In genomic region chr16:70331588-70332358, GRCh38 we compare ENCODE assay signal across 8 cellular contexts. TPM values are rescaled to one million over a fixed set of nuclear protein-coding genes. Genes with fewer than 3 reads are reported as not detected.
A peak's percentile ranks its signal among the peaks of the same experiment; 100 is the strongest.
DNase-seq lines count a peak whose midpoint lies in the region; ATAC-seq and TF ChIP-seq lines count a peak whose summit lies in the region.

No MANE protein-coding gene starts in this region.

- TF ChIP-seq CTCF in AG04449 (IDR thresholded peaks at IDR 0.05; ENCODE audit: insufficient read depth, low read length, missing control alignments): peak; percentile 44
- peak; percentile 53 for TF ChIP-seq CTCF in GM13977 (IDR thresholded peaks at IDR 0.05; ENCODE audit: extremely low read depth, insufficient read depth, missing control alignments)

- no peak overlapping the region for H3K9ac ChIP-seq in adipocyte (ENCODE audit: low read length)

- DNase-seq in AG04449 (ENCODE audit: low read depth, low spot score) (no peak), GM13977 (ENCODE audit: low spot score) (no peak), adipocyte (ENCODE audit: low read depth) (peak; percentile 24), left colon (no peak), NCI-H1436 treated with DMSO at 0.1 percent for 48 hours (lab: John Stamatoyannopoulos, UW) (no peak), NOMO-1 (lab: John Stamatoyannopoulos, UW; ENCODE audit: unreplicated experiment in 2 of 2) (no peak), NCI-H1436 (lab: John Stamatoyannopoulos, UW) (no peak)
- no peak for DNase-seq in effector memory CD4-positive, alpha-beta T cell

- H3K27ac ChIP-seq in effector memory CD4-positive, alpha-beta T cell (ENCODE audit: insufficient read depth, low read length, poor library complexity, severe bottlenecking): no peak overlapping the region

- H3K9me3 ChIP-seq in adipocyte (ENCODE audit: control insufficient read depth, low read length): no peaks in the 10 kb centered on the region
- H3K9me3 ChIP-seq in effector memory CD4-positive, alpha-beta T cell (ENCODE audit: control insufficient read depth, low read length): no peaks in the 10 kb centered on the region

- H3K27me3 ChIP-seq in adipocyte (replicated peaks; ENCODE audit: control insufficient read depth, insufficient read depth, low read length): no peaks in the 10 kb centered on the region
- H3K27me3 ChIP-seq in effector memory CD4-positive, alpha-beta T cell (replicated peaks; ENCODE audit: control insufficient read depth, insufficient read depth, low read length, poor library complexity, severe bottlenecking): no peaks in the 10 kb centered on the region

- intact Hi-C loops in left colon (cut with DNase I, micrococcal nuclease): no loop called here

- CTCF ChIA-PET in AG04449 (lab: Yijun Ruan, JAX): interaction anchor here (0.7 to 4.6 kb wide), 8 partner anchors 8 to 321 kb away, joined by 3 to 45 read pairs (median 5); partner anchors contain the start of gene DDX19A

- peaks cover 5% of the 10 kb centered on the region for H3K4me1 ChIP-seq in adipocyte (ENCODE audit: control insufficient read depth, insufficient read depth, low read length)
- no peaks in the 10 kb centered on the region for H3K4me1 ChIP-seq in effector memory CD4-positive, alpha-beta T cell (ENCODE audit: control insufficient read depth, insufficient read depth, low read length, poor library complexity, severe bottlenecking)

- peak; percentile 61 for ATAC-seq in left colon

- POLR2A ChIA-PET in AG04449 (lab: Yijun Ruan, JAX): no interaction called here

- no peak overlapping the region for H3K4me3 ChIP-seq in AG04449 (ENCODE audit: low read depth, low read length)
- no peak overlapping the region for H3K4me3 ChIP-seq in adipocyte (ENCODE audit: low read length)
- H3K4me3 ChIP-seq in effector memory CD4-positive, alpha-beta T cell (ENCODE audit: insufficient read depth, low read depth, low read length, poor library complexity, severe bottlenecking): no peak overlapping the region

- peaks cover 47% of the 10 kb centered on the region for H3K36me3 ChIP-seq in adipocyte (ENCODE audit: control insufficient read depth, insufficient read depth, low read length, severe bottlenecking)
- H3K36me3 ChIP-seq in effector memory CD4-positive, alpha-beta T cell (ENCODE audit: control insufficient read depth, insufficient read depth, low read length): peaks cover 41% of the 10 kb centered on the region

- in situ Hi-C loops in GM13977 (cut with MboI; ENCODE audit: low pct_unique_long_range_greater_than_20kb, low sequenced_read_pairs, unreplicated experiment): no loop called here

RNA-seq across cellular contexts. Expression of gene DDX19A, which starts 14.9 kb away (rescaled TPM):
- total RNA-seq in left colon: 10 to 100 TPM; 16.1 to 19.0 TPM

RNA-seq across cellular contexts. Expression of gene DDX19B, which starts 32.8 kb away (rescaled TPM):
- 10 to 100 TPM; 27.3 to 28.2 TPM for total RNA-seq in left colon

RNA-seq across cellular contexts. Expression of gene AARS1, which starts 42.5 kb away (rescaled TPM):
- total RNA-seq in left colon: 10 to 100 TPM; 38.9 to 62.4 TPM
